Comparison of ENCODE assay signal across 8 cellular contexts in genomic region chr3:115658337-115659181, GRCh38. TPM values are rescaled to one million over a fixed set of nuclear protein-coding genes. Genes with fewer than 3 reads are reported as not detected.
DNase-seq lines count a peak whose midpoint lies in the region; ATAC-seq, FAIRE-seq and TF ChIP-seq lines count a peak whose summit lies in the region.

No MANE protein-coding gene starts in this region.

- H3K4me1 ChIP-seq in pancreas (no peaks in the 10 kb centered on the region), thyroid gland (peaks cover 0 to 6% of the 10 kb centered on the region in 2 donors)

- FAIRE-seq in pancreas (lab: Jason Lieb, UNC): no peak

- WGBS in pancreas, 2 donors: 1% methylated on average over 58 of the region's 58 CpGs
- 0 to 1% methylated on average over 39 to 50 of the region's 58 CpGs for WGBS in thyroid gland, 2 donors

- H3K36me3 ChIP-seq in pancreas (no peaks in the 10 kb centered on the region), thyroid gland (no peaks in the 10 kb centered on the region)

- H3K36me3 Mint-ChIP-seq in activated naive CD8-positive, alpha-beta T cell treated with anti-CD3 and anti-CD28 coated beads, Interleukin-2, amount 10 ng/mL, durations not matched to agents 7 days and 5 days: peaks cover 3% of the 10 kb centered on the region

- intact Hi-C loops in Right ventricle myocardium superior (cut with DNase I): no loop called here
- intact Hi-C loops in pancreas (cut with DNase I): no loop called here
- intact Hi-C loops in thyroid gland (cut with DNase I): no loop called here

- no peaks in the 10 kb centered on the region for H3K9me3 Mint-ChIP-seq in activated naive CD8-positive, alpha-beta T cell treated with anti-CD3 and anti-CD28 coated beads, Interleukin-2, amount 10 ng/mL, durations not matched to agents 7 days and 5 days

- peak; percentile 95 for DNase-seq in ELF-1 (ENCODE audit: low read depth, low spot score)
- peak; percentile 87 for DNase-seq in H4 (ENCODE audit: low spot score)
- no peak for DNase-seq in LNCaP clone FGC (ENCODE audit: low read depth)
- peak; percentile 84 for DNase-seq in activated naive CD8-positive, alpha-beta T cell treated with anti-CD3 and anti-CD28 coated beads, Interleukin-2, amount 10 ng/mL, durations not matched to agents 7 days and 5 days
- DNase-seq in Right ventricle myocardium superior: peak; percentile 88
- DNase-seq in pancreas: peak; percentile 60 to 82 (median 67)
- DNase-seq in thyroid gland: peak; percentile 73

- POLR2A ChIA-PET in activated naive CD8-positive, alpha-beta T cell treated with anti-CD3 and anti-CD28 coated beads, Interleukin-2, amount 10 ng/mL, durations not matched to agents 7 days and 5 days (lab: Charles Lee): interaction anchor here (0.9 to 1.1 kb wide), 4 partner anchors 11 to 512 kb away, joined by 3 to 5 read pairs (median 4); no protein-coding TSS in a partner anchor

- no peaks in the 10 kb centered on the region for H3K27me3 ChIP-seq in pancreas
- no peaks in the 10 kb centered on the region for H3K27me3 ChIP-seq in thyroid gland

- peaks cover 28% of the 10 kb centered on the region for H3K4me1 Mint-ChIP-seq in activated naive CD8-positive, alpha-beta T cell treated with anti-CD3 and anti-CD28 coated beads, Interleukin-2, amount 10 ng/mL, durations not matched to agents 7 days and 5 days

- H3K9me3 ChIP-seq in pancreas (no peaks in the 10 kb centered on the region), thyroid gland (no peaks in the 10 kb centered on the region)

- H3K27ac Mint-ChIP-seq in activated naive CD8-positive, alpha-beta T cell treated with anti-CD3 and anti-CD28 coated beads, Interleukin-2, amount 10 ng/mL, durations not matched to agents 7 days and 5 days: peak overlapping the region; percentile 100

- peak overlapping the region; percentile 47 for H3K4me3 ChIP-seq in LNCaP clone FGC (ENCODE audit: low read depth, low read length)
- peak overlapping the region; percentile 57 to 88 (median 76) for H3K4me3 ChIP-seq in pancreas
- peak overlapping the region; percentile 38 to 98 (median 78) for H3K4me3 ChIP-seq in thyroid gland (replicated peaks in 1 of 3)

- H3K27ac ChIP-seq in pancreas (peak overlapping the region; percentile 61 to 88 (median 73)), thyroid gland (peak overlapping the region; percentile 91 to 99 (median 97))

- peak; percentile 93 for ATAC-seq in SK-N-SH treated with all-trans-retinoic acid at 6 μM for 48 hours
- ATAC-seq in activated naive CD8-positive, alpha-beta T cell treated with anti-CD3 and anti-CD28 coated beads, Interleukin-2, amount 10 ng/mL, durations not matched to agents 7 days and 5 days (ENCODE audit: low read depth): peak; percentile 90
- ATAC-seq in Right ventricle myocardium superior (ENCODE audit: poor library complexity): peak; percentile 98
- peak; percentile 94 to 97 (median 96) for ATAC-seq in pancreas

- TF ChIP-seq CTCF in LNCaP clone FGC (IDR thresholded peaks at IDR 0.05; ENCODE audit: control insufficient read depth, extremely low read depth, insufficient read depth) (no peak), pancreas (IDR thresholded peaks at IDR 0.05) (no peak), thyroid gland (IDR thresholded peaks at IDR 0.05) (no peak)

- no peaks in the 10 kb centered on the region for H3K27me3 Mint-ChIP-seq in activated naive CD8-positive, alpha-beta T cell treated with anti-CD3 and anti-CD28 coated beads, Interleukin-2, amount 10 ng/mL, durations not matched to agents 7 days and 5 days

- TF ChIP-seq POLR2A in thyroid gland (IDR thresholded peaks at IDR 0.05): peak in 1 of 2 donors; percentile 59

- peak overlapping the region; percentile 97 for H3K4me3 Mint-ChIP-seq in activated naive CD8-positive, alpha-beta T cell treated with anti-CD3 and anti-CD28 coated beads, Interleukin-2, amount 10 ng/mL, durations not matched to agents 7 days and 5 days

TF ChIP-seq in SK-N-SH treated with all-trans-retinoic acid at 6 μM for 48 hours, 23 proteins besides CTCF, POLR2A, EP300 and RAD21:
- TF ChIP-seq BACH2 (CRISPR knock-in tag; IDR thresholded peaks at IDR 0.05; ENCODE audit: borderline replicate concordance) (no peak), CSDC2 (CRISPR knock-in tag; IDR thresholded peaks at IDR 0.05) (0 out of 2 replicates have a peak, but pooled peaks have one; percentile 45), PATZ1 (CRISPR knock-in tag; IDR thresholded peaks at IDR 0.05; ENCODE audit: borderline replicate concordance) (no peak), ZFP3 (CRISPR knock-in tag; IDR thresholded peaks at IDR 0.05) (0 out of 2 replicates have a peak, but pooled peaks have one; percentile 30), SNAI2 (CRISPR knock-in tag; IDR thresholded peaks at IDR 0.05) (peak; percentile 10; the same call in 1 of the 2 replicates)
TF ChIP-seq in SK-N-SH treated with all-trans-retinoic acid at 6 μM for 48 hours: peak in this region for 3.

RNA-seq across cellular contexts. Expression of gene GAP43, which starts 35.2 kb away (rescaled TPM):
- 0.10 and 1.2 TPM in 2 replicates for total RNA-seq in H4 (2014; rRNA removed; shearing (Covaris generic))
- not detected for total RNA-seq in activated naive CD8-positive, alpha-beta T cell treated with anti-CD3 and anti-CD28 coated beads, Interleukin-2, amount 10 ng/mL, durations not matched to agents 7 days and 5 days
- total RNA-seq in Right ventricle myocardium superior (0.38 TPM), pancreas (under 1 TPM; 0.09 to 0.79 (median 0.14) TPM), thyroid gland (not detected)
- 1 to 10 TPM in 1 of 2 donors, under 1 TPM in 1; 0.27 to 2.2 TPM for polyA plus RNA-seq in pancreas
